11 cellular contexts compared by ENCODE assay signal in the genomic region with DNA sequence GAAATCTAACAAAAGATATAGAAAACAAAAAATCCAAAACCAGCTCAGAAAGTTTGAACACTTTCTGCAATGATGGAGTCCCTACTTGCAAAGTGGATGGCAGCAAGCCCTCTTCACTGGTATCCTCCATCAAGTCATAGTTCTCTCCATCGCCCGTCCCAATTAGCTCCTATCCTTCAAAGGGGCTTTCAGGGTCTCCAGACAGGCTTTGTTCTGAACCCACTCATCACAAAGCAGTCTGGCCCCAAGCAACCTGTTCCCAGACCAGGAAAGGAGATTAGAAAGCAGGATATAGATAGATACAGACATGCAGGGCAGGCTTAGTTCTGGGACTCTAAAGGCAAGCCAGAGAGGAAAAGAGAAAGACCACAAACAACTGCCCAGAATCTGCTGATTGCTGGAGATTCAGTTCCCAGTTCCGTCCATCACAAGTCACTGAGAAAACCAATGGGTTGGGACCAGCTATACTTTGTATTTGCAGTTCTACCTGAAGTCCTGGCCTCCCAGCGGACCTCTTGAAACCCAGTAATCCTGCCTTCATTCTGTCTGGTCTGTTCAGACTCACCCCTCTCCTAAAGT. TPM values are rescaled to one million over a fixed set of nuclear protein-coding genes. Genes with fewer than 3 reads are reported as not detected.
A peak's percentile ranks its signal among the peaks of the same experiment; 100 is the strongest.
DNase-seq lines count a peak whose midpoint lies in the region; ATAC-seq and TF ChIP-seq lines count a peak whose summit lies in the region.
"Had no signal": no experiment of that assay in that cellular context is flagged by ENCODE, and none has a peak within 500 bp of the region (broad histone marks: within the 10 kb centered on the region; RNA-seq: fewer than 3 reads in every experiment).

No MANE protein-coding gene starts in this region.

- no peak overlapping the region for H3K4me3 ChIP-seq in right cardiac atrium (ENCODE audit: low read length)
- H3K4me3 ChIP-seq in vagina: no peak overlapping the region
- H3K4me3 ChIP-seq: SJSA1 had no signal

- no peak overlapping the region for H3K4me3 Mint-ChIP-seq in activated naive CD8-positive, alpha-beta T cell treated with anti-CD3 and anti-CD28 coated beads for 36 hours
- peak overlapping the region in 8 of 10 donors; percentile 28 to 66 (median 57) for H3K4me3 Mint-ChIP-seq in naive thymus-derived CD8-positive, alpha-beta T cell
- H3K4me3 Mint-ChIP-seq: stimulated activated naive CD8-positive, alpha-beta T cell treated with anti-CD3 and anti-CD28 coated beads, Interleukin-15, Interleukin-2, amounts not matched to agents 100 ng/mL and 50 ng/mL, for 24 hours had no signal

- H3K9me3 ChIP-seq in right cardiac atrium (ENCODE audit: control insufficient read depth, low read length) (no peaks in the 10 kb centered on the region), vagina (no peaks in the 10 kb centered on the region)
- H3K9me3 ChIP-seq: SJSA1 had no signal

- no peaks in the 10 kb centered on the region for H3K27me3 Mint-ChIP-seq in activated naive CD8-positive, alpha-beta T cell treated with anti-CD3 and anti-CD28 coated beads for 36 hours
- no peaks in the 10 kb centered on the region for H3K27me3 Mint-ChIP-seq in naive thymus-derived CD8-positive, alpha-beta T cell
- H3K27me3 Mint-ChIP-seq: stimulated activated naive CD8-positive, alpha-beta T cell treated with anti-CD3 and anti-CD28 coated beads, Interleukin-15, Interleukin-2, amounts not matched to agents 100 ng/mL and 50 ng/mL, for 24 hours had no signal

- no peak for TF ChIP-seq CTCF in vagina (IDR thresholded peaks at IDR 0.05)

- H3K36me3 ChIP-seq in vagina: no peaks in the 10 kb centered on the region

- intact Hi-C loops in right cardiac atrium (cut with DNase I) (no loop called here), left cardiac atrium (cut with DNase I) (loop anchor here in 1 of 2 donors (10.0 kb wide), 1 partner anchor 45 kb away; no protein-coding TSS in a partner anchor), vagina (cut with DNase I) (no loop called here)

- 77% methylated on average over 4 of the region's 4 CpGs for WGBS in right cardiac atrium

- ATAC-seq in right cardiac atrium: no peak
- no peak for ATAC-seq in left cardiac atrium
- ATAC-seq in naive thymus-derived CD8-positive, alpha-beta T cell: no peak
- no peak for ATAC-seq in GM21529 (IDR thresholded peaks at IDR 0.05; ENCODE audit: unreplicated experiment)
- ATAC-seq in GM19035 (IDR thresholded peaks at IDR 0.05; ENCODE audit: unreplicated experiment): no peak
- ATAC-seq in HG03280 (IDR thresholded peaks at IDR 0.05; ENCODE audit: unreplicated experiment): no peak

- H3K36me3 Mint-ChIP-seq in activated naive CD8-positive, alpha-beta T cell treated with anti-CD3 and anti-CD28 coated beads for 36 hours: peaks cover 5% of the 10 kb centered on the region
- peaks cover 0 to 5% (median 0%) of the 10 kb centered on the region in 3 donors for H3K36me3 Mint-ChIP-seq in naive thymus-derived CD8-positive, alpha-beta T cell

- peaks cover 80% of the 10 kb centered on the region for H3K4me1 Mint-ChIP-seq in activated naive CD8-positive, alpha-beta T cell treated with anti-CD3 and anti-CD28 coated beads for 36 hours
- H3K4me1 Mint-ChIP-seq in naive thymus-derived CD8-positive, alpha-beta T cell: peaks cover 35 to 98% (median 92%) of the 10 kb centered on the region in 4 donors

- H3K27ac ChIP-seq in right cardiac atrium (ENCODE audit: low read length) (peak overlapping the region; percentile 49), vagina (peak overlapping the region; percentile 71)
- H3K27ac ChIP-seq: SJSA1 had no signal

- H3K27ac Mint-ChIP-seq in activated naive CD8-positive, alpha-beta T cell treated with anti-CD3 and anti-CD28 coated beads for 36 hours: peak overlapping the region; percentile 79
- H3K27ac Mint-ChIP-seq in naive thymus-derived CD8-positive, alpha-beta T cell: peak overlapping the region; percentile 55 to 93 (median 84)

- H3K27me3 ChIP-seq in right cardiac atrium (ENCODE audit: control insufficient read depth, insufficient read depth) (no peaks in the 10 kb centered on the region), vagina (no peaks in the 10 kb centered on the region)
- H3K27me3 ChIP-seq: SJSA1 had no signal

- H3K9me3 Mint-ChIP-seq in activated naive CD8-positive, alpha-beta T cell treated with anti-CD3 and anti-CD28 coated beads for 36 hours: no peaks in the 10 kb centered on the region
- no peaks in the 10 kb centered on the region for H3K9me3 Mint-ChIP-seq in naive thymus-derived CD8-positive, alpha-beta T cell
- H3K9me3 Mint-ChIP-seq: stimulated activated naive CD8-positive, alpha-beta T cell treated with anti-CD3 and anti-CD28 coated beads, Interleukin-15, Interleukin-2, amounts not matched to agents 100 ng/mL and 50 ng/mL, for 24 hours had no signal

- POLR2A ChIA-PET in naive thymus-derived CD8-positive, alpha-beta T cell (lab: Charles Lee): interaction anchor here (1.2 kb wide), 1 partner anchor 9 kb away, joined by 3 read pairs; no protein-coding TSS in a partner anchor

- DNase-seq in right cardiac atrium (no peak), left cardiac atrium (no peak), vagina (ENCODE audit: extremely low spot score in 2 of 2) (no peak)
- DNase-seq in activated naive CD8-positive, alpha-beta T cell treated with anti-CD3 and anti-CD28 coated beads for 36 hours: no peak
- DNase-seq in naive thymus-derived CD8-positive, alpha-beta T cell: no peak
- DNase-seq: activated T-cell treated with anti-CD3 and anti-CD28 coated beads for 4 hours had no signal

- TF ChIP-seq POLR2A in vagina (IDR thresholded peaks at IDR 0.05): no peak

- peaks cover 72% of the 10 kb centered on the region for H3K4me1 ChIP-seq in right cardiac atrium (ENCODE audit: control insufficient read depth, insufficient read depth, low read length)
- peaks cover 100% of the 10 kb centered on the region for H3K4me1 ChIP-seq in vagina

RNA-seq across cellular contexts. Expression of a gene that starts 47.2 kb away (rescaled TPM):
- under 1 TPM in 2 of 4 donors, not detected in 2; 0.11 to 0.17 TPM for total RNA-seq in right cardiac atrium
- 0.09 TPM for polyA plus RNA-seq in right cardiac atrium
- under 1 TPM in 1 of 2 donors, not detected in 1; 0.21 TPM for total RNA-seq in left cardiac atrium
- total RNA-seq in activated naive CD8-positive, alpha-beta T cell treated with anti-CD3 and anti-CD28 coated beads for 36 hours: not detected
- under 1 TPM in 1 of 2 experiments, not detected in 1; 0.65 TPM for total RNA-seq in naive thymus-derived CD8-positive, alpha-beta T cell
- not detected for polyA plus RNA-seq in naive thymus-derived CD8-positive, alpha-beta T cell
- total RNA-seq in vagina: 14.0 TPM

RNA-seq across cellular contexts. Expression of a gene that starts 52.9 kb away (rescaled TPM):
- total RNA-seq in right cardiac atrium: 10 to 100 TPM; 51.1 to 62.8 (median 59.2) TPM
- 29.6 TPM for polyA plus RNA-seq in right cardiac atrium
- total RNA-seq in left cardiac atrium: 10 to 100 TPM; 43.9 to 63.3 TPM
- total RNA-seq in activated naive CD8-positive, alpha-beta T cell treated with anti-CD3 and anti-CD28 coated beads for 36 hours: 100 to 1,000 TPM; 110 to 113 TPM
- total RNA-seq in naive thymus-derived CD8-positive, alpha-beta T cell: 100 to 1,000 TPM; 172 to 180 TPM
- polyA plus RNA-seq in naive thymus-derived CD8-positive, alpha-beta T cell: 10 to 100 TPM; 10.6 to 37.2 (median 11.5) TPM
- total RNA-seq in vagina: 53.0 TPM
